ENCODE assay signal across 19 cellular contexts in the genomic region with DNA sequence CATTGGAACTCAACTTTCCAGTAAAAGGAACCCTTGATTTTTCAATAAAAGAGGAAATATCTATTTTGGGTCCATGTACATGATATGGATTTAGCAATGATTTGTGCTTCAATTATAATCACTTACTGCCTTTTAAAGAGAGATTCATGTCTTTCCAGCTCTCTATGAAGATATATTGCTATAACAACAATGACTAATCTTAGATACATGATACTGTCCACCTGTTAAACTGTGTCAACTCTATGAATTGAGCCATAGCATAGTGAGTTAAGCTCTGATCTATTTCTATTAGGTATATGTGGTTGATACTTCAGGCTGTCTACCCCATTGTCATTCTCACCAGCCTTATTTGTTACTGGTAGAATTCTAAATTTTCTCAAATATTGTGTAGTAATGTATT.
"Had no signal": no experiment of that assay in that cellular context is flagged by ENCODE, and none has a peak within 500 bp of the region (broad histone marks: within the 10 kb centered on the region; RNA-seq: fewer than 3 reads in every experiment).

No MANE protein-coding gene starts in this region.

- H3K27me3 ChIP-seq: esophagus muscularis mucosa, vagina had no signal

- H3K4me1 ChIP-seq: esophagus muscularis mucosa, tibial artery, vagina had no signal

- DNase-seq: activated CD4-positive, alpha-beta T cell treated with anti-CD3 and anti-CD28 coated beads, Interleukin-2, amount 10 ng/mL, durations not matched to agents 24 days and 14 days; activated CD4-positive, CD25-positive, alpha-beta regulatory T cell; activated CD8-positive, alpha-beta memory T cell treated with anti-CD3 and anti-CD28 coated beads, Interleukin-2, amount 50 U/mL, for 4 hours; activated CD8-positive, alpha-beta T cell treated with anti-CD3 and anti-CD28 coated beads, Interleukin-2, amount 10 ng/mL, durations not matched to agents 7 days and 5 days; activated effector memory CD4-positive, alpha-beta T cell treated with anti-CD3 and anti-CD28 coated beads, Interleukin-2, amount 50 U/mL, for 16 hours; activated T-cell treated with anti-CD3 and anti-CD28 coated beads, Interleukin-2, amount 50 U/mL, for 48 hours; caudate nucleus; hypothalamus; kidney glomerular epithelial cell; left ventricle myocardium superior; mesenchymal stem cell; stimulated activated CD4-positive, alpha-beta T cell treated with anti-CD3 and anti-CD28 coated beads, Interleukin-2, amount 100 ng/mL, for 48 hours; tibial artery had no signal

- H3K27ac ChIP-seq: esophagus muscularis mucosa, tibial artery, vagina had no signal

- ATAC-seq: activated CD8-positive, alpha-beta T cell treated with anti-CD3 and anti-CD28 coated beads, Interleukin-2, amount 10 ng/mL, durations not matched to agents 7 days and 5 days; activated naive CD4-positive, alpha-beta T cell treated with anti-CD3 and anti-CD28 coated beads, Interleukin-2, amount 50 U/mL, for 72 hours; left ventricle myocardium superior; natural killer cell treated with Interleukin-12 subunit alpha and Interleukin-12 subunit beta and Interleukin-15 and Interleukin-18, amount 100 ng/mL, for 72 hours; stimulated activated memory B cell treated with anti-CD40 and anti-IgM and Interleukin-4, amounts not matched to agents 10 μg/mL and 1 μg/mL and 100 μg/mL, for 72 hours had no signal

- FAIRE-seq: colon had no signal
